Comparison of ENCODE assay signal across 1 cellular context in the genomic region with DNA sequence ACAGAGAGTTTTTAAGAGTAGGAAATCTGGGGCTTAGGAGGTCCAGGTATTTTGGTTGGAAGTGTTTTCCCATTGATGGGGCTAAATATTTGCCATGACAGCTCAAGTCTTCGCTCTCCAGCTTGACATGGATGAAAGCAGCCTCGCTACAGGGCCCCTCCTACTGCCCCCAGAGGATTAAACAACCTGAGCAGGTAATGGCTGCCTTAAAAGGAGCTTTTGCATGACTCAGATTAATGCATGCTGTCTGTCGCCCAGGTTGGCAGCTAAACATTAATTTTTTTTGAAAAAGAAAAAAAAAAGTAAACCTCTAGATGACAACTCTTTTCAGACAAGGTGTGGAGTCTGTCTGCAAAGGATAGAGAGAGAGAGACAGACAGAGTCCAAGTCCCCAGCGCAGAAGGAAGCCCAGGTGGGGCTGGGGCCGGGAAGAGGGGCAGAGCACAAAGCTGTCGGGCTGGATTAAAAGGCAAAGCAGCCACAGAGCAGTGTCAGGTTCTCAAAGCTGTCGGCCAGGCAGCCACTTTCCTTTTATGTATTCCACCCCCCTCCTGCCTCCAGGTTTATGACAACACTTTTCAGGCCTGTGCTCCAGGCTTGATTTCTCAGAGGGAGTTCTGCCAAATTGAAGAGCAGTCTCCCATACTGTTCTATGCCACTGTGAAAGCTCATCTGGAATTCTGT.
TF ChIP-seq lines count a peak whose summit lies in the region.

No MANE protein-coding gene starts in this region.

TF ChIP-seq in liver, 16 proteins besides CTCF, POLR2A, EP300 and RAD21 (continued from another document):
- no peak for TF ChIP-seq RXRA (IDR thresholded peaks at IDR 0.05)
